11 cellular contexts compared by ENCODE assay signal in genomic region chr13:23966221-23966690, GRCh38.
DNase-seq lines count a peak whose midpoint lies in the region; ATAC-seq and TF ChIP-seq lines count a peak whose summit lies in the region.
"Had no signal": no experiment of that assay in that cellular context is flagged by ENCODE, and none has a peak within 500 bp of the region (broad histone marks: within the 10 kb centered on the region; RNA-seq: fewer than 3 reads in every experiment).

No MANE protein-coding gene starts in this region.

- peaks cover 3% of the 10 kb centered on the region for H3K9me3 Mint-ChIP-seq in activated CD4-positive, alpha-beta T cell treated with anti-CD3 and anti-CD28 coated beads, Interleukin-2, amount 10 ng/mL, durations not matched to agents 24 days and 14 days
- H3K9me3 Mint-ChIP-seq in stimulated activated effector memory CD8-positive, alpha-beta T cell treated with anti-CD3 and anti-CD28 coated beads, Interleukin-12 subunit alpha, Interleukin-12 subunit beta, amount 100 ng/mL, for 72 hours = no peaks in the 10 kb centered on the region

- H3K4me3 ChIP-seq in fibroblast of the aortic adventitia (ENCODE audit: low read depth, low read length) = peak overlapping the region; percentile 18
- H3K4me3 ChIP-seq in H7 (ENCODE audit: insufficient read depth, low read depth, low read length) = no peak overlapping the region

- ATAC-seq in T-helper 17 cell = no peak
- ATAC-seq in stimulated activated effector memory CD8-positive, alpha-beta T cell treated with anti-CD3 and anti-CD28 coated beads, Interleukin-12 subunit alpha, Interleukin-12 subunit beta, amount 100 ng/mL, for 72 hours = no peak

- no peaks in the 10 kb centered on the region for H3K36me3 Mint-ChIP-seq in activated CD4-positive, alpha-beta T cell treated with anti-CD3 and anti-CD28 coated beads, Interleukin-2, amount 10 ng/mL, durations not matched to agents 24 days and 14 days (ENCODE audit: low read depth)
- no peaks in the 10 kb centered on the region for H3K36me3 Mint-ChIP-seq in T-helper 17 cell (ENCODE audit: low read depth)
- no peaks in the 10 kb centered on the region for H3K36me3 Mint-ChIP-seq in stimulated activated effector memory CD8-positive, alpha-beta T cell treated with anti-CD3 and anti-CD28 coated beads, Interleukin-12 subunit alpha, Interleukin-12 subunit beta, amount 100 ng/mL, for 72 hours

- intact Hi-C loops in activated CD4-positive, alpha-beta T cell treated with anti-CD3 and anti-CD28 coated beads, Interleukin-2, amount 10 ng/mL, durations not matched to agents 24 days and 14 days (cut with micrococcal nuclease) = loop anchor here (2.0 to 10.0 kb wide), 3 partner anchors 15 to 591 kb away; no protein-coding TSS in a partner anchor

- no peak for TF ChIP-seq CTCF in fibroblast of the aortic adventitia (IDR thresholded peaks at IDR 0.05; ENCODE audit: insufficient read depth, low read length)

- peaks cover 39% of the 10 kb centered on the region for H3K4me1 Mint-ChIP-seq in activated CD4-positive, alpha-beta T cell treated with anti-CD3 and anti-CD28 coated beads, Interleukin-2, amount 10 ng/mL, durations not matched to agents 24 days and 14 days
- peaks cover 17% of the 10 kb centered on the region for H3K4me1 Mint-ChIP-seq in T-helper 17 cell
- peaks cover 46% of the 10 kb centered on the region for H3K4me1 Mint-ChIP-seq in stimulated activated effector memory CD8-positive, alpha-beta T cell treated with anti-CD3 and anti-CD28 coated beads, Interleukin-12 subunit alpha, Interleukin-12 subunit beta, amount 100 ng/mL, for 72 hours

- H3K27me3 Mint-ChIP-seq in activated CD4-positive, alpha-beta T cell treated with anti-CD3 and anti-CD28 coated beads, Interleukin-2, amount 10 ng/mL, durations not matched to agents 24 days and 14 days = no peaks in the 10 kb centered on the region
- no peaks in the 10 kb centered on the region for H3K27me3 Mint-ChIP-seq in T-helper 17 cell

- peak overlapping the region; percentile 77 for H3K4me3 Mint-ChIP-seq in activated CD4-positive, alpha-beta T cell treated with anti-CD3 and anti-CD28 coated beads, Interleukin-2, amount 10 ng/mL, durations not matched to agents 24 days and 14 days
- peak overlapping the region; percentile 84 for H3K4me3 Mint-ChIP-seq in T-helper 17 cell
- H3K4me3 Mint-ChIP-seq in stimulated activated effector memory CD8-positive, alpha-beta T cell treated with anti-CD3 and anti-CD28 coated beads, Interleukin-12 subunit alpha, Interleukin-12 subunit beta, amount 100 ng/mL, for 72 hours = peak overlapping the region; percentile 55

- peak overlapping the region; percentile 84 for H3K27ac Mint-ChIP-seq in activated CD4-positive, alpha-beta T cell treated with anti-CD3 and anti-CD28 coated beads, Interleukin-2, amount 10 ng/mL, durations not matched to agents 24 days and 14 days
- peak overlapping the region; percentile 98 for H3K27ac Mint-ChIP-seq in T-helper 17 cell
- H3K27ac Mint-ChIP-seq in stimulated activated effector memory CD8-positive, alpha-beta T cell treated with anti-CD3 and anti-CD28 coated beads, Interleukin-12 subunit alpha, Interleukin-12 subunit beta, amount 100 ng/mL, for 72 hours = peak overlapping the region; percentile 92

- H3K9me3 ChIP-seq in T-helper 17 cell (ENCODE audit: control insufficient read depth, low read length, poor library complexity, severe bottlenecking) = no peaks in the 10 kb centered on the region

- H3K27me3 ChIP-seq in H7 (ENCODE audit: control insufficient read depth, insufficient read depth, low read length) = no peaks in the 10 kb centered on the region

- H3K36me3 ChIP-seq in H7 (replicated peaks; ENCODE audit: control insufficient read depth, insufficient read depth, low read length) = no peaks in the 10 kb centered on the region

- no peak for DNase-seq in activated CD4-positive, alpha-beta T cell treated with anti-CD3 and anti-CD28 coated beads, Interleukin-2, amount 10 ng/mL, durations not matched to agents 24 days and 14 days
- no peak for DNase-seq in activated CD4-positive, alpha-beta T cell treated with anti-CD3 and anti-CD28 coated beads, Interleukin-2, amount 50 U/mL, for 48 hours
- DNase-seq in T-helper 17 cell (no peak), fibroblast of the aortic adventitia (ENCODE audit: low read depth) (no peak), GOT3 (lab: John Stamatoyannopoulos, UW) (no peak), H7 (no peak), DMS 273 (lab: John Stamatoyannopoulos, UW; ENCODE audit: unreplicated experiment) (no peak)
- DNase-seq in stimulated activated effector memory CD8-positive, alpha-beta T cell treated with anti-CD3 and anti-CD28 coated beads, Interleukin-12 subunit alpha, Interleukin-12 subunit beta, amount 100 ng/mL, for 72 hours (ENCODE audit: low spot score in 2 of 2) = no peak
- DNase-seq: ACHN, mesendoderm, NCI-H2227 treated with DMSO at 0.1 percent for 48 hours had no signal
